7 cellular contexts compared by ENCODE assay signal in genomic region chr6:129189266-129189665, GRCh38.
"Had no signal": no experiment of that assay in that cellular context is flagged by ENCODE, and none has a peak within 500 bp of the region (broad histone marks: within the 10 kb centered on the region; RNA-seq: fewer than 3 reads in every experiment).

No MANE protein-coding gene starts in this region.

- ATAC-seq: HCT116, K562 had no signal

- H3K9me3 ChIP-seq: HAP-1 had no signal

- H3K36me3 ChIP-seq: HAP-1 had no signal

- H3K9ac ChIP-seq: GM23248 had no signal

- H3K4me3 ChIP-seq: GM23248, HAP-1, K562 had no signal

- DNase-seq: GOT3, H7, IMR-90 had no signal

- H2AFZ ChIP-seq: GM23248 had no signal

- H3K27ac ChIP-seq: GM23248 had no signal
